In the genomic region with DNA sequence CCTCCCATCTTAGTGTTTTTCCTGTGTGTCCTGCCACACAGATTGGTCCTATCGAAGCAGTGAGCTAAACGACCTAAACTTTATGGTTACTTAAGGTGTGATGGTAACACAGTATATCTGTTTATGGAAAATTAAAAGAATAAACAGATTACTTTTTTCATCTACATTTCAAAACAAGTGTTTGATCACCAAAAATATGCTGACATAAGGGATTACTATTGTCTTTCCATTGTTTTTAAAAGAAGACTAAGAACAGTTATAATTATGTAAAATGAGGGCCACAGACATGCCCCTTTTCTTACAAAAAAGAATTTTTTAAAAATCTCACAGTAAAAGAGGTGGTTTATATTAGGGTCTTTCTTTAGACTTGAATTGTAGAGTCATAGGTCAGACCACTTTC, we compare ENCODE assay signal across 7 cellular contexts.
"Had no signal": no experiment of that assay in that cellular context is flagged by ENCODE, and none has a peak within 500 bp of the region (broad histone marks: within the 10 kb centered on the region; RNA-seq: fewer than 3 reads in every experiment).

No MANE protein-coding gene starts in this region.

- DNase-seq: H7, HFFc6, KG1 had no signal

- H3K4me1 ChIP-seq: HAP-1 had no signal

- H3K27ac ChIP-seq: HL-60 had no signal

- H3K9me3 ChIP-seq: HAP-1 had no signal

- H2AFZ ChIP-seq: GM23338 had no signal

- ATAC-seq: GM23338, HCT116 had no signal

- H3K4me3 ChIP-seq: GM23338, HAP-1 had no signal

- H3K4me2 ChIP-seq: GM23338 had no signal

- H3K36me3 ChIP-seq: HAP-1 had no signal
